In genomic region chr4:38129452-38129830, GRCh38 we compare ENCODE assay signal across 1 cellular context.
TF ChIP-seq lines count a peak whose summit lies in the region.

No MANE protein-coding gene starts in this region.

TF ChIP-seq in H1, 55 proteins besides CTCF, POLR2A, EP300 and RAD21 (continued from another document):
- TF ChIP-seq KDM1A (IDR thresholded peaks at IDR 0.05; ENCODE audit: borderline replicate concordance, low read length): no peak
- TF ChIP-seq CEBPB (IDR thresholded peaks at IDR 0.05; ENCODE audit: low read depth, low read length): no peak
- no peak for TF ChIP-seq MAX (IDR thresholded peaks at IDR 0.05)
- TF ChIP-seq CBX8 (IDR thresholded peaks at IDR 0.05; ENCODE audit: borderline replicate concordance, low read depth, low read length): no peak
- no peak for TF ChIP-seq ATF3 (IDR thresholded peaks at IDR 0.05; ENCODE audit: insufficient read depth, low read depth, low read length)
- TF ChIP-seq GABPA (IDR thresholded peaks at IDR 0.05; ENCODE audit: borderline replicate concordance, insufficient read depth, low read length): no peak
- TF ChIP-seq FOSL1 (IDR thresholded peaks at IDR 0.05; ENCODE audit: insufficient read depth, low read depth, low read length): no peak
- TF ChIP-seq RXRA (IDR thresholded peaks at IDR 0.05; ENCODE audit: insufficient read depth, low read depth, low read length): no peak
- TF ChIP-seq SRF (IDR thresholded peaks at IDR 0.05; ENCODE audit: low read depth, low read length): no peak
- TF ChIP-seq HDAC2 (IDR thresholded peaks at IDR 0.05; ENCODE audit: borderline replicate concordance in 1 of 2, low read depth in 2 of 2, low read length in 2 of 2): no peak
